Comparison of ENCODE assay signal across 36 cellular contexts in genomic region chr4:40294339-40294738, GRCh38. TPM values are rescaled to one million over a fixed set of nuclear protein-coding genes. Genes with fewer than 3 reads are reported as not detected.
"Had no signal": no experiment of that assay in that cellular context is flagged by ENCODE, and none has a peak within 500 bp of the region (broad histone marks: within the 10 kb centered on the region; RNA-seq: fewer than 3 reads in every experiment).

No MANE protein-coding gene starts in this region.

- DNase-seq: activated B cell treated with CpG ODN at 0.5 μM for 24 hours; activated CD4-positive, alpha-beta memory T cell treated with anti-CD3 and anti-CD28 coated beads for 36 hours; activated CD4-positive, alpha-beta T cell treated with anti-CD3 and anti-CD28 coated beads for 4 hours; activated CD4-positive, alpha-beta T cell treated with anti-CD3 and anti-CD28 coated beads, Interleukin-2, amount 10 ng/mL, durations not matched to agents 24 days and 14 days; activated CD4-positive, alpha-beta T cell treated with anti-CD3 and anti-CD28 coated beads, Interleukin-2, amount 50 U/mL, for 1 hour; activated CD4-positive, alpha-beta T cell treated with anti-CD3 and anti-CD28 coated beads, Interleukin-2, amount 50 U/mL, for 4 hours; activated CD4-positive, CD25-positive, alpha-beta regulatory T cell treated with anti-CD3 and anti-CD28 coated beads, Interleukin-2, amount 50 U/mL, for 72 hours; activated CD8-positive, alpha-beta memory T cell treated with anti-CD3 and anti-CD28 coated beads, Interleukin-2, amount 50 U/mL, for 4 hours; activated CD8-positive, alpha-beta T cell treated with anti-CD3 and anti-CD28 coated beads for 36 hours; activated gamma-delta T cell treated with Interleukin-2 at 50 U/mL for 16 hours; activated naive CD4-positive, alpha-beta T cell; activated naive CD4-positive, alpha-beta T cell treated with anti-CD3 and anti-CD28 coated beads for 36 hours; activated naive CD4-positive, alpha-beta T cell treated with anti-CD3 and anti-CD28 coated beads, Interleukin-2, amount 50 U/mL, for 16 hours; activated naive CD8-positive, alpha-beta T cell treated with anti-CD3 and anti-CD28 coated beads for 36 hours; activated T-cell treated with anti-CD3 and anti-CD28 coated beads for 4 hours; activated T-cell treated with anti-CD3 and anti-CD28 coated beads, Interleukin-2, amount 50 U/mL, for 1 hour; activated T-cell treated with anti-CD3 and anti-CD28 coated beads, Interleukin-2, amount 50 U/mL, for 4 hours; activated T-cell treated with anti-CD3 and anti-CD28 coated beads, Interleukin-2, amount 50 U/mL, for 72 hours; adrenal gland; amniotic stem cell; aorta; body of pancreas; brain microvascular endothelial cell; central memory CD4-positive, alpha-beta T cell; T-helper 1 cell; T-helper 2 cell; T-helper 9 cell had no signal

- H3K27ac ChIP-seq: adrenal gland, body of pancreas, brain microvascular endothelial cell, breast epithelium, VCaP had no signal

- H3K4me1 ChIP-seq: adrenal gland, body of pancreas, breast epithelium had no signal

- H3K9me3 ChIP-seq: adrenal gland, body of pancreas, breast epithelium had no signal

- H3K36me3 ChIP-seq: adrenal gland, brain microvascular endothelial cell, breast epithelium had no signal

- H3K27me3 ChIP-seq: adrenal gland, body of pancreas, brain microvascular endothelial cell, breast epithelium had no signal

- H3K4me3 ChIP-seq: adrenal gland, body of pancreas, breast epithelium had no signal

- FAIRE-seq: astrocyte, TTC549 had no signal

RNA-seq across cellular contexts. Expression of gene CHRNA9, which starts 40.8 kb away (rescaled TPM):
- total RNA-seq: activated CD4-positive, alpha-beta T cell treated with anti-CD3 and anti-CD28 coated beads, Interleukin-2, amount 10 ng/mL, durations not matched to agents 24 days and 14 days; activated naive CD4-positive, alpha-beta T cell treated with anti-CD3 and anti-CD28 coated beads for 36 hours; activated naive CD4-positive, alpha-beta T cell treated with anti-CD3 and anti-CD28 coated beads, Interleukin-2, amount 50 U/mL, for 72 hours; activated T-cell treated with anti-CD3 and anti-CD28 coated beads, Interleukin-2, amount 50 U/mL, for 4 hours; activated T-cell treated with anti-CD3 and anti-CD28 coated beads, Interleukin-2, amount 50 U/mL, for 72 hours; activated T-helper 1 cell treated with anti-CD3 and anti-CD28 coated beads, Interleukin-12 subunit alpha, Interleukin-12 subunit beta, Interleukin-2, Interleukin-4 antibody, amounts not matched to agents 30 ng/mL and 10 ng/mL and 1 ng/mL, durations not matched to agents 14 hours and 24 hours and 36 hours; activated T-helper 17 cell treated with anti-CD3 and anti-CD28 coated beads, Interleukin-2, amount 50 U/mL, for 72 hours; adrenal gland; aorta; body of pancreas; breast epithelium; cardiac septum; cerebellum had no signal
- polyA plus RNA-seq: adrenal gland, aorta had no signal
